ENCODE assay signal across 1 cellular context in the genomic region with DNA sequence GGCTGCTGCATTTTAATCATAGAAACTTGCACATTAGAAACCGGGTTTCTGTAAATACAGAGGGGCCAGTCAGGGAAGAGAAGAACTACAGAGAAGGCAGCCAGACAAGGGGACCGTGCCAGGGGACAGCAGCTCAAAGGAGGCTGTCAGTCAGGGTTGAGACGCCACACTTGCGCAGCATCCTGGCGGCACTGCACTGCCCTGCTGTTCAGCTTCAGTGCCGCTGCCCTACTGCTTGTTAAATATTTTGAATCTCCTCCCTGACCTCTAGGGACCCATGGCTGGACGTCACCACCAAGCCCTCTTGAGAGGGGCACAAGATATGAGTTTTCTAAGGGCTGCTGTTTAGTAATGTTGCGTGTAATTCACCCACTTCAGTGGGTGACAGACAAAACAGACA.
TF ChIP-seq lines count a peak whose summit lies in the region.

No MANE protein-coding gene starts in this region.

TF ChIP-seq in GM23338, 12 proteins besides CTCF, POLR2A, EP300 and RAD21 (continued from another document):
- TF ChIP-seq, protein P1, sequence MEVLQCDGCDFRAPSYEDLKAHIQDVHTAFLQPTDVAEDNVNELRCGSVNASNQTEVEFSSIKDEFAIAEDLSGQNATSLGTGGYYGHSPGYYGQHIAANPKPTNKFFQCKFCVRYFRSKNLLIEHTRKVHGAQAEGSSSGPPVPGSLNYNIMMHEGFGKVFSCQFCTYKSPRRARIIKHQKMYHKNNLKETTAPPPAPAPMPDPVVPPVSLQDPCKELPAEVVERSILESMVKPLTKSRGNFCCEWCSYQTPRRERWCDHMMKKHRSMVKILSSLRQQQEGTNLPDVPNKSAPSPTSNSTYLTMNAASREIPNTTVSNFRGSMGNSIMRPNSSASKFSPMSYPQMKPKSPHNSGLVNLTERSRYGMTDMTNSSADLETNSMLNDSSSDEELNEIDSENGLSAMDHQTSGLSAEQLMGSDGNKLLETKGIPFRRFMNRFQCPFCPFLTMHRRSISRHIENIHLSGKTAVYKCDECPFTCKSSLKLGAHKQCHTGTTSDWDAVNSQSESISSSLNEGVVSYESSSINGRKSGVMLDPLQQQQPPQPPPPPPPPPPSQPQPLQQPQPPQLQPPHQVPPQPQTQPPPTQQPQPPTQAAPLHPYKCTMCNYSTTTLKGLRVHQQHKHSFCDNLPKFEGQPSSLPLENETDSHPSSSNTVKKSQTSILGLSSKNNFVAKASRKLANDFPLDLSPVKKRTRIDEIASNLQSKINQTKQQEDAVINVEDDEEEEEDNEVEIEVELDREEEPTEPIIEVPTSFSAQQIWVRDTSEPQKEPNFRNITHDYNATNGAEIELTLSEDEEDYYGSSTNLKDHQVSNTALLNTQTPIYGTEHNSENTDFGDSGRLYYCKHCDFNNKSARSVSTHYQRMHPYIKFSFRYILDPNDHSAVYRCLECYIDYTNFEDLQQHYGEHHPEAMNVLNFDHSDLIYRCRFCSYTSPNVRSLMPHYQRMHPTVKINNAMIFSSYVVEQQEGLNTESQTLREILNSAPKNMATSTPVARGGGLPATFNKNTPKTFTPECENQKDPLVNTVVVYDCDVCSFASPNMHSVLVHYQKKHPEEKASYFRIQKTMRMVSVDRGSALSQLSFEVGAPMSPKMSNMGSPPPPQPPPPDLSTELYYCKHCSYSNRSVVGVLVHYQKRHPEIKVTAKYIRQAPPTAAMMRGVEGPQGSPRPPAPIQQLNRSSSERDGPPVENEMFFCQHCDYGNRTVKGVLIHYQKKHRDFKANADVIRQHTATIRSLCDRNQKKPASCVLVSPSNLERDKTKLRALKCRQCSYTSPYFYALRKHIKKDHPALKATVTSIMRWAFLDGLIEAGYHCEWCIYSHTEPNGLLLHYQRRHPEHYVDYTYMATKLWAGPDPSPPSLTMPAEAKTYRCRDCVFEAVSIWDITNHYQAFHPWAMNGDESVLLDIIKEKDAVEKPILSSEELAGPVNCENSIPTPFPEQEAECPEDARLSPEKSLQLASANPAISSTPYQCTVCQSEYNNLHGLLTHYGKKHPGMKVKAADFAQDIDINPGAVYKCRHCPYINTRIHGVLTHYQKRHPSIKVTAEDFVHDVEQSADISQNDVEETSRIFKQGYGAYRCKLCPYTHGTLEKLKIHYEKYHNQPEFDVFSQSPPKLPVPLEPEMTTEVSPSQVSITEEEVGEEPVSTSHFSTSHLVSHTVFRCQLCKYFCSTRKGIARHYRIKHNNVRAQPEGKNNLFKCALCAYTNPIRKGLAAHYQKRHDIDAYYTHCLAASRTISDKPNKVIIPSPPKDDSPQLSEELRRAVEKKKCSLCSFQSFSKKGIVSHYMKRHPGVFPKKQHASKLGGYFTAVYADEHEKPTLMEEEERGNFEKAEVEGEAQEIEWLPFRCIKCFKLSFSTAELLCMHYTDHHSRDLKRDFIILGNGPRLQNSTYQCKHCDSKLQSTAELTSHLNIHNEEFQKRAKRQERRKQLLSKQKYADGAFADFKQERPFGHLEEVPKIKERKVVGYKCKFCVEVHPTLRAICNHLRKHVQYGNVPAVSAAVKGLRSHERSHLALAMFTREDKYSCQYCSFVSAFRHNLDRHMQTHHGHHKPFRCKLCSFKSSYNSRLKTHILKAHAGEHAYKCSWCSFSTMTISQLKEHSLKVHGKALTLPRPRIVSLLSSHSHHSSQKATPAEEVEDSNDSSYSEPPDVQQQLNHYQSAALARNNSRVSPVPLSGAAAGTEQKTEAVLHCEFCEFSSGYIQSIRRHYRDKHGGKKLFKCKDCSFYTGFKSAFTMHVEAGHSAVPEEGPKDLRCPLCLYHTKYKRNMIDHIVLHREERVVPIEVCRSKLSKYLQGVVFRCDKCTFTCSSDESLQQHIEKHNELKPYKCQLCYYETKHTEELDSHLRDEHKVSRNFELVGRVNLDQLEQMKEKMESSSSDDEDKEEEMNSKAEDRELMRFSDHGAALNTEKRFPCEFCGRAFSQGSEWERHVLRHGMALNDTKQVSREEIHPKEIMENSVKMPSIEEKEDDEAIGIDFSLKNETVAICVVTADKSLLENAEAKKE (CRISPR knock-in tag; IDR thresholded peaks at IDR 0.05), result no peak
- TF ChIP-seq CREB1 (CRISPR knock-in tag; IDR thresholded peaks at IDR 0.05; ENCODE audit: low read depth) (no peak), POLR2AphosphoS5 (IDR thresholded peaks at IDR 0.05; ENCODE audit: low read depth) (no peak), NANOG (IDR thresholded peaks at IDR 0.05; ENCODE audit: borderline replicate concordance) (no peak)
- TF ChIP-seq, protein P2, sequence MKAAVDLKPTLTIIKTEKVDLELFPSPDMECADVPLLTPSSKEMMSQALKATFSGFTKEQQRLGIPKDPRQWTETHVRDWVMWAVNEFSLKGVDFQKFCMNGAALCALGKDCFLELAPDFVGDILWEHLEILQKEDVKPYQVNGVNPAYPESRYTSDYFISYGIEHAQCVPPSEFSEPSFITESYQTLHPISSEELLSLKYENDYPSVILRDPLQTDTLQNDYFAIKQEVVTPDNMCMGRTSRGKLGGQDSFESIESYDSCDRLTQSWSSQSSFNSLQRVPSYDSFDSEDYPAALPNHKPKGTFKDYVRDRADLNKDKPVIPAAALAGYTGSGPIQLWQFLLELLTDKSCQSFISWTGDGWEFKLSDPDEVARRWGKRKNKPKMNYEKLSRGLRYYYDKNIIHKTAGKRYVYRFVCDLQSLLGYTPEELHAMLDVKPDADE (IDR thresholded peaks at IDR 0.05), result no peak
- TF ChIP-seq, protein P3, sequence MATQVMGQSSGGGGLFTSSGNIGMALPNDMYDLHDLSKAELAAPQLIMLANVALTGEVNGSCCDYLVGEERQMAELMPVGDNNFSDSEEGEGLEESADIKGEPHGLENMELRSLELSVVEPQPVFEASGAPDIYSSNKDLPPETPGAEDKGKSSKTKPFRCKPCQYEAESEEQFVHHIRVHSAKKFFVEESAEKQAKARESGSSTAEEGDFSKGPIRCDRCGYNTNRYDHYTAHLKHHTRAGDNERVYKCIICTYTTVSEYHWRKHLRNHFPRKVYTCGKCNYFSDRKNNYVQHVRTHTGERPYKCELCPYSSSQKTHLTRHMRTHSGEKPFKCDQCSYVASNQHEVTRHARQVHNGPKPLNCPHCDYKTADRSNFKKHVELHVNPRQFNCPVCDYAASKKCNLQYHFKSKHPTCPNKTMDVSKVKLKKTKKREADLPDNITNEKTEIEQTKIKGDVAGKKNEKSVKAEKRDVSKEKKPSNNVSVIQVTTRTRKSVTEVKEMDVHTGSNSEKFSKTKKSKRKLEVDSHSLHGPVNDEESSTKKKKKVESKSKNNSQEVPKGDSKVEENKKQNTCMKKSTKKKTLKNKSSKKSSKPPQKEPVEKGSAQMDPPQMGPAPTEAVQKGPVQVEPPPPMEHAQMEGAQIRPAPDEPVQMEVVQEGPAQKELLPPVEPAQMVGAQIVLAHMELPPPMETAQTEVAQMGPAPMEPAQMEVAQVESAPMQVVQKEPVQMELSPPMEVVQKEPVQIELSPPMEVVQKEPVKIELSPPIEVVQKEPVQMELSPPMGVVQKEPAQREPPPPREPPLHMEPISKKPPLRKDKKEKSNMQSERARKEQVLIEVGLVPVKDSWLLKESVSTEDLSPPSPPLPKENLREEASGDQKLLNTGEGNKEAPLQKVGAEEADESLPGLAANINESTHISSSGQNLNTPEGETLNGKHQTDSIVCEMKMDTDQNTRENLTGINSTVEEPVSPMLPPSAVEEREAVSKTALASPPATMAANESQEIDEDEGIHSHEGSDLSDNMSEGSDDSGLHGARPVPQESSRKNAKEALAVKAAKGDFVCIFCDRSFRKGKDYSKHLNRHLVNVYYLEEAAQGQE (IDR thresholded peaks at IDR 0.05; ENCODE audit: unreplicated experiment), result no peak
